8 cellular contexts compared by ENCODE assay signal in genomic region chr2:33476793-33477190, GRCh38. TPM values are rescaled to one million over a fixed set of nuclear protein-coding genes. Genes with fewer than 3 reads are reported as not detected.
A peak's percentile ranks its signal among the peaks of the same experiment; 100 is the strongest.
DNase-seq lines count a peak whose midpoint lies in the region; ATAC-seq, FAIRE-seq and TF ChIP-seq lines count a peak whose summit lies in the region.

No MANE protein-coding gene starts in this region.

- H3K4me1 ChIP-seq in GM12878 (ENCODE audit: control insufficient read depth, insufficient read depth, low read length) = peaks cover 3% of the 10 kb centered on the region; the same call in 1 of the 2 replicates
- H3K4me1 ChIP-seq in lower lobe of right lung = peaks cover 28% of the 10 kb centered on the region
- H3K4me1 ChIP-seq in transverse colon = peaks cover 4 to 18% (median 14%) of the 10 kb centered on the region in 4 donors

- peak overlapping the region; percentile 67 for H3K4me2 ChIP-seq in GM12878 (ENCODE audit: control insufficient read depth, insufficient read depth)

- no peaks in the 10 kb centered on the region for H3K27me3 Mint-ChIP-seq in activated T-cell treated with anti-CD3 and anti-CD28 coated beads, Interleukin-2, amount 50 U/mL, for 72 hours (ENCODE audit: low read depth)

- H3K27ac Mint-ChIP-seq in activated T-cell treated with anti-CD3 and anti-CD28 coated beads, Interleukin-2, amount 50 U/mL, for 72 hours = peak overlapping the region; percentile 78

- no peaks in the 10 kb centered on the region for H4K20me1 ChIP-seq in GM12878 (ENCODE audit: control insufficient read depth, insufficient read depth)

- H3K27me3 ChIP-seq in GM12878 (replicated peaks in 1 of 2; ENCODE audit: control insufficient read depth in 2 of 2, insufficient read depth in 2 of 2, low read length in 1 of 2) = no peaks in the 10 kb centered on the region
- no peaks in the 10 kb centered on the region for H3K27me3 ChIP-seq in lower lobe of right lung (ENCODE audit: low read depth)
- no peaks in the 10 kb centered on the region for H3K27me3 ChIP-seq in transverse colon

- RAD21 ChIA-PET in GM12878 (lab: Charles Lee; ENCODE audit: unreplicated experiment) = interaction anchor here (0.6 to 9.7 kb wide), 13 partner anchors 16 to 228 kb away, joined by 3 to 222 read pairs (median 7); partner anchors contain the start of gene FAM98A

- H3K36me3 ChIP-seq in GM12878 (ENCODE audit: control insufficient read depth in 2 of 2, insufficient read depth in 2 of 2, low read length in 1 of 2) = peaks cover 0 to 4% of the 10 kb centered on the region in 2 experiments; a peak in 1 of 4 replicates
- H3K36me3 ChIP-seq in lower lobe of right lung = no peaks in the 10 kb centered on the region
- no peaks in the 10 kb centered on the region for H3K36me3 ChIP-seq in transverse colon

- H3K4me3 ChIP-seq in GM12878 (peak overlapping the region; percentile 91), lower lobe of right lung (peak overlapping the region; percentile 67), transverse colon (peak overlapping the region in 3 of 4 donors; percentile 46 to 69 (median 63))

- H3K9me3 ChIP-seq in GM12878 (replicated peaks; ENCODE audit: control insufficient read depth, insufficient read depth, low read length) = no peaks in the 10 kb centered on the region
- H3K9me3 ChIP-seq in lower lobe of right lung = no peaks in the 10 kb centered on the region
- H3K9me3 ChIP-seq in transverse colon = no peaks in the 10 kb centered on the region

- TF ChIP-seq RAD21 in GM12878 (IDR thresholded peaks at IDR 0.05; ENCODE audit: insufficient read depth, low read depth, low read length) = no peak

- no peak for TF ChIP-seq CTCF in GM12878 (IDR thresholded peaks at IDR 0.05 in 2 of 3, conservative IDR thresholded peaks at IDR 0.05 in 1 of 3; ENCODE audit: control insufficient read depth in 2 of 3, extremely low read depth in 1 of 3, insufficient read depth in 1 of 3, low read depth in 3 of 3, low read length in 3 of 3)
- no peak for TF ChIP-seq CTCF in lower lobe of right lung (IDR thresholded peaks at IDR 0.05)
- no peak for TF ChIP-seq CTCF in transverse colon (IDR thresholded peaks at IDR 0.05)

- TF ChIP-seq EP300 in GM12878 (IDR thresholded peaks at IDR 0.05; ENCODE audit: borderline replicate concordance in 1 of 2, control insufficient read depth in 1 of 2, low read depth in 2 of 2, low read length in 2 of 2) = no peak; a peak in 1 of 4 replicates
- TF ChIP-seq EP300 in transverse colon (IDR thresholded peaks at IDR 0.05; ENCODE audit: low read depth) = no peak

- DNase-seq in activated T-cell treated with anti-CD3 and anti-CD28 coated beads, Interleukin-2, amount 50 U/mL, for 72 hours = no peak
- DNase-seq in activated T-cell treated with anti-CD3 and anti-CD28 coated beads for 4 hours (no peak), GM12878 (ENCODE audit: low read depth, low spot score) (no peak), lower lobe of right lung (no peak), transverse colon (no peak), OCI-M2 (lab: John Stamatoyannopoulos, UW; ENCODE audit: unreplicated experiment) (no peak), NCI-H748 treated with DMSO at 0.1 percent for 48 hours (lab: John Stamatoyannopoulos, UW) (no peak)

- peak overlapping the region; percentile 97 for H3K27ac ChIP-seq in GM12878 (ENCODE audit: control insufficient read depth, insufficient read depth)
- H3K27ac ChIP-seq in lower lobe of right lung = peak overlapping the region; percentile 87
- H3K27ac ChIP-seq in transverse colon = peak overlapping the region; percentile 88 to 90 (median 89)

- peak overlapping the region; percentile 90 to 91 for H3K4me3 Mint-ChIP-seq in activated T-cell treated with anti-CD3 and anti-CD28 coated beads, Interleukin-2, amount 50 U/mL, for 72 hours

- no TSS peak for BruUV-seq in GM12878 (replicated peaks; lab: Mats Ljungman, UMichigan)

- peaks cover 30% of the 10 kb centered on the region for H3K4me1 Mint-ChIP-seq in activated T-cell treated with anti-CD3 and anti-CD28 coated beads, Interleukin-2, amount 50 U/mL, for 72 hours (ENCODE audit: low read depth)

- CTCF ChIA-PET in GM12878 (lab: Yijun Ruan, JAX) = interaction anchor here (1.0 to 3.0 kb wide), 18 partner anchors 9 to 122 kb away, joined by 3 to 84 read pairs (median 8); partner anchors contain the start of gene FAM98A

- no peaks in the 10 kb centered on the region for H3K9me3 Mint-ChIP-seq in activated T-cell treated with anti-CD3 and anti-CD28 coated beads, Interleukin-2, amount 50 U/mL, for 72 hours

- no peak overlapping the region for H2AFZ ChIP-seq in GM12878 (ENCODE audit: control insufficient read depth, low read depth, low read length)

- SMC1A ChIA-PET in GM12878 (lab: Charles Lee; ENCODE audit: uncharacterized antibody, unreplicated experiment) = interaction anchor here (0.9 to 9.6 kb wide), 14 partner anchors 10 to 123 kb away, joined by 3 to 258 read pairs (median 6); partner anchors contain the start of gene FAM98A

- H3K36me3 Mint-ChIP-seq in activated T-cell treated with anti-CD3 and anti-CD28 coated beads, Interleukin-2, amount 50 U/mL, for 72 hours (ENCODE audit: insufficient read depth in 2 of 2) = peaks cover 0 to 2% of the 10 kb centered on the region in 2 donors

- ATAC-seq in activated T-cell treated with anti-CD3 and anti-CD28 coated beads, Interleukin-2, amount 50 U/mL, for 72 hours (replicated peaks in 1 of 2) = no peak
- no peak for ATAC-seq in GM12878
- no peak for ATAC-seq in lower lobe of right lung
- no peak for ATAC-seq in HG03432 (IDR thresholded peaks at IDR 0.05; ENCODE audit: unreplicated experiment)

- H3K79me2 ChIP-seq in GM12878 (ENCODE audit: control insufficient read depth, insufficient read depth, low read length) = peaks cover 52% of the 10 kb centered on the region

- WGBS in GM12878 (ENCODE audit: insufficient coverage, insufficient replicate concordance, low lambda C conversion rate, missing lambda C conversion rate) = 0% methylated on average over 4 of the region's 4 CpGs
- WGBS in transverse colon (ENCODE audit: low coverage in 1 of 2), 2 donors = 3 to 6% methylated on average over 3 to 4 of the region's 4 CpGs

- POLR2A ChIA-PET in GM12878 (lab: Charles Lee) = interaction anchor here (0.6 to 3.9 kb wide), 10 partner anchors 9 to 122 kb away, joined by 3 to 36 read pairs (median 11); partner anchors contain the start of gene FAM98A

- intact Hi-C loops in GM12878 (cut with micrococcal nuclease; ENCODE audit: unreplicated experiment) = loop anchor here (1.0 to 5.0 kb wide), 5 partner anchors 21 to 121 kb away; partner anchors contain the start of gene FAM98A
- intact Hi-C loops in lower lobe of right lung (cut with DNase I) = no loop called here
- intact Hi-C loops in transverse colon (cut with DNase I; ENCODE audit: low total_unique reads) = loop anchor here (5.0 to 10.0 kb wide), 2 partner anchors 108 to 1599 kb away; no protein-coding TSS in a partner anchor

- H3K9ac ChIP-seq in GM12878 (ENCODE audit: control insufficient read depth, insufficient read depth, low read length) = peak overlapping the region; percentile 92

- TF ChIP-seq POLR2A in GM12878 (IDR thresholded peaks at IDR 0.05; ENCODE audit: low read depth, low read length) (no peak), transverse colon (IDR thresholded peaks at IDR 0.05) (no peak)

- no peak for FAIRE-seq in GM12878 (lab: Jason Lieb, UNC)

- in situ Hi-C loops in GM12878 (cut with MboI) = loop anchor here (25.0 kb wide), 1 partner anchor 1211 kb away; no protein-coding TSS in a partner anchor
- in situ Hi-C loops in transverse colon (cut with MboI; ENCODE audit: low pct_ligation_motif_present in 1 of 4, low pct_unique_long_range_greater_than_20kb in 1 of 4, low sequenced_read_pairs in 3 of 4) = loop anchor here in 1 of 4 donors (10.0 kb wide), 1 partner anchor 98 kb away; no protein-coding TSS in a partner anchor

TF ChIP-seq in GM12878, 131 proteins besides CTCF, POLR2A, EP300 and RAD21:
- TF ChIP-seq ZNF274 (IDR thresholded peaks at IDR 0.05; ENCODE audit: insufficient read depth, insufficient read length) = no peak
- TF ChIP-seq CREB1 (IDR thresholded peaks at IDR 0.05; ENCODE audit: low read depth) = no peak
- TF ChIP-seq RELA (IDR thresholded peaks at IDR 0.05; ENCODE audit: borderline replicate concordance, partially characterized antibody) = no peak
- TF ChIP-seq SREBF2 (IDR thresholded peaks at IDR 0.05; ENCODE audit: low read length) = no peak
- 0 out of 2 replicates have a peak, but pooled peaks have one; percentile 9 for TF ChIP-seq RB1 (IDR thresholded peaks at IDR 0.05; ENCODE audit: borderline replicate concordance)
- peak; percentile 39 for TF ChIP-seq SMAD1 (IDR thresholded peaks at IDR 0.05; ENCODE audit: low read depth, partially characterized antibody)
- TF ChIP-seq STAT3 (IDR thresholded peaks at IDR 0.05; ENCODE audit: low read depth, low read length) = no peak
- TF ChIP-seq YY1 (IDR thresholded peaks at IDR 0.05; ENCODE audit: low read depth, low read length) = no peak
- no peak for TF ChIP-seq SIX5 (IDR thresholded peaks at IDR 0.05; ENCODE audit: low read depth, low read length, severe bottlenecking)
- no peak for TF ChIP-seq CHD2 (IDR thresholded peaks at IDR 0.05; ENCODE audit: borderline replicate concordance, low read depth, low read length)
- TF ChIP-seq MTA2 (IDR thresholded peaks at IDR 0.05; ENCODE audit: low read depth) = no peak
- no peak for TF ChIP-seq TAF1 (IDR thresholded peaks at IDR 0.05; ENCODE audit: borderline replicate concordance, low read depth, low read length)
- no peak for TF ChIP-seq MYB (IDR thresholded peaks at IDR 0.05; ENCODE audit: borderline replicate concordance, low read depth, low read length)
TF ChIP-seq in GM12878: peak in this region for 2.

RNA-seq across cellular contexts. Expression of gene RASGRP3, which starts 0.3 kb away (rescaled TPM):
- total RNA-seq in activated T-cell treated with anti-CD3 and anti-CD28 coated beads, Interleukin-2, amount 50 U/mL, for 72 hours = 1 to 10 TPM; 3.1 to 3.8 TPM
- 228 and 235 TPM in 2 replicates for total RNA-seq in GM12878 (2013; cell fraction: nucleolus; rRNA removed)
- total RNA-seq in GM12878 (2014; rRNA removed) = 106 and 107 TPM in 2 replicates
- 88.8 and 91.2 TPM in 2 replicates for total RNA-seq in GM12878 (2014; rRNA removed; fragmentation: Illumina TruSeq; extraction: Trizol)
- total RNA-seq in GM12878 (2021) = 61.7 and 64.5 TPM in 2 replicates
- 104 TPM for polyA plus RNA-seq in GM12878 (2011; ENCODE audit: low read depth)
- polyA plus RNA-seq in GM12878 (2011; rRNA removed) = 42.2 and 46.6 TPM in 2 replicates
- 30.6 and 42.1 TPM in 2 replicates for polyA plus RNA-seq in GM12878 (2011; cell fraction: cytosol; rRNA removed)
- 41.1 and 62.6 TPM in 2 replicates for polyA plus RNA-seq in GM12878 (2011; cell fraction: nucleus; rRNA removed)
- polyA plus RNA-seq in GM12878 (2012) = 105 and 110 TPM in 2 replicates
- 72.9 and 79.7 TPM in 2 replicates for polyA plus RNA-seq in GM12878 (2014; fragmentation: Illumina TruSeq; extraction: Trizol)
- polyA plus RNA-seq in GM12878 (2014; fragmentation: Nextera tagmentation; extraction: Ambion mirVana) = 10 to 100 TPM; 31.6 to 40.2 TPM
- 74.4 and 77.6 TPM in 2 replicates for polyA plus RNA-seq in GM12878 (2014; rRNA removed)
- polyA plus RNA-seq in GM12878 (2016; fragmentation: Nextera tagmentation; extraction: Ambion mirVana) = 10 to 100 TPM; 64.4 to 65.1 TPM
- polyA minus RNA-seq in GM12878 (2011; rRNA and poly(A)+ RNA removed) = 51.7 and 81.6 TPM in 2 replicates
- 16.2 and 16.8 TPM in 2 replicates for polyA minus RNA-seq in GM12878 (2011; cell fraction: cytosol; rRNA and poly(A)+ RNA removed)
- polyA minus RNA-seq in GM12878 (2011; cell fraction: nucleus; rRNA and poly(A)+ RNA removed) = 30.9 and 34.6 TPM in 2 replicates
- total RNA-seq in lower lobe of right lung = 13.7 TPM
- total RNA-seq in transverse colon = 10 to 100 TPM in 1 of 4 donors, 1 to 10 TPM in 2, not detected in 1; 3.4 to 16.5 (median 4.8) TPM
